ENCODE assay signal across 22 cellular contexts in the genomic region with DNA sequence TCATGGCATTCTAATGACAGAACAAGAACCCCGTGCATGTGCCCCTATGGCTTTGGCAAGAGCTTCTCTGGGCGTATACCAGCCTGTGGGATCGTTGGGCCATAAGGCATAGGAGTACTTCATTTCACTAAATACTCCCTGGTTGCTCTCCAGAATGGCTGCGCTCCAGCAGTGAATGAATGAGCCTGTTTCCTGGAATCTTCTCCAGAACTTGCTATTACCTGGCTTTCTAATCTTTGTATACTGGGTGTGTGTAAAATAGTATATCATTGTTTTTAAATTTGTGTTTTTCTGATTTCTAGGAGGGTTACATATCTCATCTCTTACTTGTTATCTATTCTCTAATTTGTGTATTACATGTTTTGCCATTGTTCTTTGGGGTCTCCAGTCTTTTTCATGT. TPM values are rescaled to one million over a fixed set of nuclear protein-coding genes. Genes with fewer than 3 reads are reported as not detected.
"Had no signal": no experiment of that assay in that cellular context is flagged by ENCODE, and none has a peak within 500 bp of the region (broad histone marks: within the 10 kb centered on the region; RNA-seq: fewer than 3 reads in every experiment).

No MANE protein-coding gene starts in this region.

- H3K4me1 ChIP-seq: prostate gland had no signal

- ATAC-seq: heart right ventricle; stimulated activated effector memory CD8-positive, alpha-beta T cell treated with anti-CD3 and anti-CD28 coated beads, Interleukin-12 subunit alpha, Interleukin-12 subunit beta, amount 100 ng/mL, for 72 hours had no signal

- H3K36me3 ChIP-seq: cardiac muscle cell, heart right ventricle, left ventricle myocardium inferior, prostate gland, right atrium auricular region, thoracic aorta had no signal

- H3K4me3 ChIP-seq: cardiac muscle cell, heart right ventricle, left ventricle myocardium inferior, mucosa of descending colon, prostate gland, right atrium auricular region, thoracic aorta had no signal

- H3K27ac Mint-ChIP-seq: activated B cell treated with CpG ODN at 0.5 μM for 24 hours; activated naive CD8-positive, alpha-beta T cell treated with anti-CD3 and anti-CD28 coated beads for 36 hours; memory B cell; naive B cell; stimulated activated effector memory CD8-positive, alpha-beta T cell treated with anti-CD3 and anti-CD28 coated beads, Interleukin-12 subunit alpha, Interleukin-12 subunit beta, amount 100 ng/mL, for 72 hours had no signal

- H3K27ac ChIP-seq: cardiac muscle cell, heart right ventricle, left ventricle myocardium inferior, prostate gland, right atrium auricular region, thoracic aorta had no signal

- H3K27me3 ChIP-seq: cardiac muscle cell, heart right ventricle, right atrium auricular region had no signal

- H3K9me3 ChIP-seq: mucosa of descending colon, prostate gland, right atrium auricular region, thoracic aorta had no signal

- H3K9me3 Mint-ChIP-seq: stimulated activated effector memory CD8-positive, alpha-beta T cell treated with anti-CD3 and anti-CD28 coated beads, Interleukin-12 subunit alpha, Interleukin-12 subunit beta, amount 100 ng/mL, for 72 hours had no signal

- H3K4me3 Mint-ChIP-seq: activated B cell treated with CpG ODN at 0.5 μM for 24 hours; activated naive CD8-positive, alpha-beta T cell treated with anti-CD3 and anti-CD28 coated beads for 36 hours; memory B cell; naive B cell; neural crest cell; stimulated activated effector memory CD8-positive, alpha-beta T cell treated with anti-CD3 and anti-CD28 coated beads, Interleukin-12 subunit alpha, Interleukin-12 subunit beta, amount 100 ng/mL, for 72 hours had no signal

- H3K36me3 Mint-ChIP-seq: memory B cell; stimulated activated effector memory CD8-positive, alpha-beta T cell treated with anti-CD3 and anti-CD28 coated beads, Interleukin-12 subunit alpha, Interleukin-12 subunit beta, amount 100 ng/mL, for 72 hours had no signal

- DNase-seq: activated B cell treated with CpG ODN at 0.5 μM for 24 hours; activated CD4-positive, alpha-beta T cell treated with anti-CD3 and anti-CD28 coated beads for 48 hours; activated CD8-positive, alpha-beta memory T cell treated with anti-CD3 and anti-CD28 coated beads, Interleukin-2, amount 50 U/mL, for 48 hours; activated gamma-delta T cell; activated naive CD8-positive, alpha-beta T cell treated with anti-CD3 and anti-CD28 coated beads for 36 hours; activated T-cell treated with anti-CD3 and anti-CD28 coated beads, Interleukin-2, amount 50 U/mL, for 48 hours; amniotic stem cell; heart right ventricle; kidney glomerular epithelial cell; left ventricle myocardium inferior; mucosa of descending colon; naive B cell; stimulated activated CD4-positive, alpha-beta T cell treated with anti-CD3 and anti-CD28 coated beads, Interleukin-4, amount 100 ng/mL, for 1 hour; T-helper 1 cell; T-helper 9 cell had no signal

RNA-seq across cellular contexts. Expression of gene EMP1, which starts 28.6 kb away (rescaled TPM):
- total RNA-seq: activated B cell treated with CpG ODN at 0.5 μM for 24 hours had no signal
